In genomic region chr12:50530532-50530931, GRCh38 we compare ENCODE assay signal across 23 cellular contexts. TPM values are rescaled to one million over a fixed set of nuclear protein-coding genes. Genes with fewer than 3 reads are reported as not detected.
DNase-seq lines count a peak whose midpoint lies in the region; ATAC-seq, FAIRE-seq and TF ChIP-seq lines count a peak whose summit lies in the region.
"Had no signal": no experiment of that assay in that cellular context is flagged by ENCODE, and none has a peak within 500 bp of the region (broad histone marks: within the 10 kb centered on the region; RNA-seq: fewer than 3 reads in every experiment).

No MANE protein-coding gene starts in this region.

- TF ChIP-seq CTCF in HepG2 (CRISPR knock-in tag; IDR thresholded peaks at IDR 0.05), result no peak
- no peak for TF ChIP-seq CTCF in right lobe of liver (IDR thresholded peaks at IDR 0.05)
- no peak for TF ChIP-seq CTCF in RWPE2 (IDR thresholded peaks at IDR 0.05; ENCODE audit: poor library complexity, severe bottlenecking)
- no peak for TF ChIP-seq CTCF in liver (IDR thresholded peaks at IDR 0.05; ENCODE audit: low read depth, low read length, missing input control)
- no peak for TF ChIP-seq CTCF in neural progenitor cell (IDR thresholded peaks at IDR 0.05)
- no peak for TF ChIP-seq CTCF in Peyer's patch (IDR thresholded peaks at IDR 0.05)

- H3K27ac ChIP-seq in HepG2 (ENCODE audit: extremely low read length, insufficient read depth, low read length), result peak overlapping the region; percentile 25
- H3K27ac ChIP-seq in right lobe of liver, result no peak overlapping the region
- H3K27ac ChIP-seq in RWPE2 (ENCODE audit: poor library complexity, severe bottlenecking), result peak overlapping the region; percentile 99
- H3K27ac ChIP-seq in liver (ENCODE audit: low read depth in 1 of 2, low read length in 2 of 2), result peak overlapping the region; percentile 19 to 85
- H3K27ac ChIP-seq in neural progenitor cell, result no peak overlapping the region
- no peak overlapping the region for H3K27ac ChIP-seq in Peyer's patch
- H3K27ac ChIP-seq: SJCRH30 had no signal

- H3K36me3 ChIP-seq in HepG2 (replicated peaks in 1 of 2; ENCODE audit: control insufficient read depth in 1 of 2, insufficient read depth in 2 of 2, low read length in 2 of 2), result no peaks in the 10 kb centered on the region
- no peaks in the 10 kb centered on the region for H3K36me3 ChIP-seq in right lobe of liver
- 0 out of 2 replicates have a peak, but pooled peaks cover 5% of the 10 kb centered on the region for H3K36me3 ChIP-seq in RWPE2 (ENCODE audit: low read depth)
- no peaks in the 10 kb centered on the region for H3K36me3 ChIP-seq in liver (ENCODE audit: control insufficient read depth in 4 of 4, insufficient read depth in 3 of 4, low read depth in 1 of 4, low read length in 3 of 4)
- H3K36me3 ChIP-seq in neural progenitor cell, result no peaks in the 10 kb centered on the region
- no peaks in the 10 kb centered on the region for H3K36me3 ChIP-seq in Peyer's patch
- H3K36me3 ChIP-seq: SJCRH30 had no signal

- ATAC-seq in HepG2 (no peak), right lobe of liver (no peak), RWPE2 (ENCODE audit: low read depth) (no peak), HG02973 (IDR thresholded peaks at IDR 0.05; ENCODE audit: unreplicated experiment) (no peak)
- ATAC-seq: SK-N-SH treated with all-trans-retinoic acid at 6 μM for 48 hours had no signal

- H3K4me3 Mint-ChIP-seq in neural progenitor cell, result no peak overlapping the region
- H3K4me3 Mint-ChIP-seq: CD4-positive, alpha-beta T cell; H9 had no signal

- H3K9ac ChIP-seq in HepG2 (ENCODE audit: insufficient read depth, low read depth, low read length) (no peak overlapping the region), liver (ENCODE audit: low read depth in 1 of 2, low read length in 2 of 2) (no peak overlapping the region), neural progenitor cell (no peak overlapping the region)

- POLR2A ChIA-PET in HepG2 (lab: Yijun Ruan, JAX), result interaction anchor here (1.1 kb wide), 1 partner anchor 18 kb away, joined by 3 read pairs; no protein-coding TSS in a partner anchor

- no peaks in the 10 kb centered on the region for H4K20me1 ChIP-seq in HepG2 (ENCODE audit: insufficient read depth, low read length)
- H4K20me1 ChIP-seq in neural progenitor cell (ENCODE audit: low read depth), result peaks cover 28% of the 10 kb centered on the region

- H3K27me3 Mint-ChIP-seq in neural progenitor cell (ENCODE audit: insufficient read depth, low read depth), result no peaks in the 10 kb centered on the region
- H3K27me3 Mint-ChIP-seq: CD4-positive, alpha-beta T cell had no signal

- 100% methylated on average over 2 of the region's 2 CpGs for WGBS in HepG2 (ENCODE audit: low lambda C conversion rate)
- 92% methylated on average over 2 of the region's 2 CpGs for WGBS in right lobe of liver (ENCODE audit: insufficient coverage, low coverage, low lambda C conversion rate, missing lambda C conversion rate)
- 97% methylated on average over 2 of the region's 2 CpGs for WGBS in liver

- TF ChIP-seq RAD21 in HepG2 (CRISPR knock-in tag; IDR thresholded peaks at IDR 0.05) (no peak), liver (IDR thresholded peaks at IDR 0.05) (no peak)

- no peak for TF ChIP-seq EP300 in HepG2 (IDR thresholded peaks at IDR 0.05; ENCODE audit: low read depth in 2 of 2, low read length in 2 of 2)
- TF ChIP-seq EP300 in HepG2 (CRISPR knock-in tag; IDR thresholded peaks at IDR 0.05; ENCODE audit: borderline replicate concordance), result no peak

- peaks cover 7% of the 10 kb centered on the region for H3F3A ChIP-seq in neural progenitor cell (ENCODE audit: low read depth)

- peaks cover 8% of the 10 kb centered on the region for H3K36me3 Mint-ChIP-seq in neural progenitor cell

- CTCF ChIA-PET in HepG2 (lab: Yijun Ruan, JAX; ENCODE audit: low intra/inter-chr PET ratio, low total read pairs), result no interaction called here

- no TSS peak for BruUV-seq in HepG2 (replicated peaks; lab: Mats Ljungman, UMichigan)

- H3K27me3 ChIP-seq in HepG2 (ENCODE audit: control insufficient read depth in 1 of 2, insufficient read depth in 2 of 2, low read length in 2 of 2) (no peaks in the 10 kb centered on the region), right lobe of liver (no peaks in the 10 kb centered on the region), RWPE2 (ENCODE audit: insufficient read depth, poor library complexity, severe bottlenecking) (no peaks in the 10 kb centered on the region), liver (ENCODE audit: control insufficient read depth in 4 of 4, insufficient read depth in 4 of 4, low read length in 3 of 4) (no peaks in the 10 kb centered on the region), neural progenitor cell (no peaks in the 10 kb centered on the region), Peyer's patch (no peaks in the 10 kb centered on the region)
- H3K27me3 ChIP-seq: SJCRH30 had no signal

- intact Hi-C loops in HepG2 (cut with micrococcal nuclease; ENCODE audit: unreplicated experiment), result no loop called here
- intact Hi-C loops in right lobe of liver (cut with DNase I), result no loop called here

- TF ChIP-seq POLR2A in HepG2 (IDR thresholded peaks at IDR 0.05; ENCODE audit: insufficient read depth in 1 of 2, low read depth in 2 of 2, low read length in 2 of 2), result no peak
- no peak for TF ChIP-seq POLR2A in right lobe of liver (IDR thresholded peaks at IDR 0.05)
- no peak for TF ChIP-seq POLR2A in Peyer's patch (IDR thresholded peaks at IDR 0.05)

- H3K9me3 ChIP-seq in HepG2 (ENCODE audit: low read length), result no peaks in the 10 kb centered on the region
- no peaks in the 10 kb centered on the region for H3K9me3 ChIP-seq in right lobe of liver
- no peaks in the 10 kb centered on the region for H3K9me3 ChIP-seq in RWPE2 (ENCODE audit: severe bottlenecking)
- H3K9me3 ChIP-seq in liver (ENCODE audit: control insufficient read depth in 4 of 4, low read length in 3 of 4), result no peaks in the 10 kb centered on the region
- no peaks in the 10 kb centered on the region for H3K9me3 ChIP-seq in neural progenitor cell (ENCODE audit: low read depth)
- no peaks in the 10 kb centered on the region for H3K9me3 ChIP-seq in Peyer's patch
- H3K9me3 ChIP-seq: SJCRH30 had no signal

- no peaks in the 10 kb centered on the region for H3K9me3 Mint-ChIP-seq in neural progenitor cell
- H3K9me3 Mint-ChIP-seq: CD4-positive, alpha-beta T cell; H9 had no signal

- no peak overlapping the region for H2AFZ ChIP-seq in HepG2 (ENCODE audit: low read length)
- H2AFZ ChIP-seq in neural progenitor cell (replicated peaks), result no peak overlapping the region

- no peak overlapping the region for H3K27ac Mint-ChIP-seq in neural progenitor cell
- H3K27ac Mint-ChIP-seq: CD4-positive, alpha-beta T cell; H9 had no signal

- no peak for FAIRE-seq in HepG2 (lab: Jason Lieb, UNC)
- FAIRE-seq: G401.6 had no signal

- H3K4me1 ChIP-seq in HepG2 (ENCODE audit: insufficient read depth, low read length), result peaks cover 96% of the 10 kb centered on the region
- peaks cover 0 to 70% (median 24%) of the 10 kb centered on the region in 4 donors for H3K4me1 ChIP-seq in right lobe of liver
- H3K4me1 ChIP-seq in RWPE2 (ENCODE audit: insufficient read depth, poor library complexity, severe bottlenecking), result peaks cover 40% of the 10 kb centered on the region
- H3K4me1 ChIP-seq in liver (ENCODE audit: control insufficient read depth in 4 of 4, insufficient read depth in 4 of 4, low read length in 3 of 4), result peaks cover 6 to 75% (median 36%) of the 10 kb centered on the region in 4 donors
- H3K4me1 ChIP-seq in neural progenitor cell, result peaks cover 17% of the 10 kb centered on the region
- peaks cover 0 to 24% (median 6%) of the 10 kb centered on the region in 4 donors for H3K4me1 ChIP-seq in Peyer's patch
- H3K4me1 ChIP-seq: SJCRH30 had no signal

- in situ Hi-C loops in HepG2 (cut with HindIII; ENCODE audit: extremely low pct_ligation_motif_present, low pct_unique_long_range_greater_than_20kb), result no loop called here

- H3K4me2 ChIP-seq in HepG2 (ENCODE audit: low read depth, low read length) (no peak overlapping the region), neural progenitor cell (no peak overlapping the region)

- DNase-seq in HepG2 (ENCODE audit: low spot score) (no peak), right lobe of liver (no peak), RWPE2 (ENCODE audit: low spot score) (no peak), neural progenitor cell (ENCODE audit: low spot score) (no peak), Peyer's patch (no peak), kidney tubule cell (ENCODE audit: low spot score) (no peak)
- DNase-seq: 8988T; ACHN; CD4-positive, alpha-beta T cell; H9; IMR-90; KG1; MM.1S; NCI-H2029; NCI-H446 treated with DMSO at 0.1 percent for 48 hours; NCI-H526; NCI-H82; NK-92 treated with Interleukin-12 subunit alpha and Interleukin-12 subunit beta, amount 100 ng/mL, for 24 hours; SJCRH30 had no signal

- peaks cover 16% of the 10 kb centered on the region for H3K4me1 Mint-ChIP-seq in neural progenitor cell

- H3K79me2 ChIP-seq in HepG2 (ENCODE audit: insufficient read depth, low read length), result peaks cover 86% of the 10 kb centered on the region
- H3K79me2 ChIP-seq in neural progenitor cell (ENCODE audit: low read depth), result peaks cover 70% of the 10 kb centered on the region

- H3K4me3 ChIP-seq in HepG2 (replicated peaks in 1 of 3; ENCODE audit: insufficient read depth in 1 of 3, low read depth in 2 of 3, low read length in 3 of 3) (no peak overlapping the region), right lobe of liver (no peak overlapping the region), RWPE2 (ENCODE audit: severe bottlenecking) (no peak overlapping the region), liver (ENCODE audit: low read depth in 1 of 3, low read length in 3 of 3) (no peak overlapping the region), neural progenitor cell (no peak overlapping the region), Peyer's patch (no peak overlapping the region)
- H3K4me3 ChIP-seq: SJCRH30 had no signal

RNA-seq across cellular contexts. Expression of gene DIP2B, which starts 25.7 kb away (rescaled TPM):
- 35.8 and 52.4 TPM in 2 replicates for total RNA-seq in HepG2 (2016; rRNA removed; fragmentation: Illumina TruSeq; extraction: Trizol)
- 7.9 and 8.0 TPM in 2 replicates for total RNA-seq in HepG2 (2016; cell fraction: cytosol; rRNA removed; fragmentation: Illumina TruSeq; extraction: Trizol; ENCODE audit: low read depth)
- total RNA-seq in HepG2 (2016; cell fraction: insoluble cytoplasmic fraction; rRNA removed; fragmentation: Illumina TruSeq; extraction: Trizol), result 36.4 and 48.2 TPM in 2 replicates
- 13.9 and 15.2 TPM in 2 replicates for total RNA-seq in HepG2 (2016; cell fraction: membrane; rRNA removed; fragmentation: Illumina TruSeq; extraction: Trizol)
- 36.6 and 40.2 TPM in 2 replicates for total RNA-seq in HepG2 (2016; cell fraction: nucleus; rRNA removed; fragmentation: Illumina TruSeq; extraction: Trizol)
- polyA plus RNA-seq in HepG2 (2011; rRNA removed), result 28.6 and 32.1 TPM in 2 replicates
- 23.1 and 27.1 TPM in 2 replicates for polyA plus RNA-seq in HepG2 (2011; cell fraction: cytosol; rRNA removed)
- 29.8 and 33.8 TPM in 2 replicates for polyA plus RNA-seq in HepG2 (2011; cell fraction: nucleus; rRNA removed)
- polyA plus RNA-seq in HepG2 (2012), result 19.5 and 22.8 TPM in 2 replicates
- 0.80 and 0.85 TPM in 2 replicates for polyA plus RNA-seq in HepG2 (2016; cell fraction: cytosol; fragmentation: Illumina TruSeq; extraction: Trizol; ENCODE audit: low read depth)
- polyA plus RNA-seq in HepG2 (2016; cell fraction: insoluble cytoplasmic fraction; fragmentation: Illumina TruSeq; extraction: Trizol; ENCODE audit: low read depth), result 29.6 and 31.2 TPM in 2 replicates
- polyA plus RNA-seq in HepG2 (2016; cell fraction: membrane; fragmentation: Illumina TruSeq; extraction: Trizol; ENCODE audit: low read depth), result 2.8 and 3.7 TPM in 2 replicates
- 29.3 and 32.4 TPM in 2 replicates for polyA plus RNA-seq in HepG2 (2016; cell fraction: nucleus; fragmentation: Illumina TruSeq; extraction: Trizol; ENCODE audit: insufficient read depth, low read depth)
- 63.8 and 156 TPM in 2 replicates for polyA minus RNA-seq in HepG2 (2011; rRNA and poly(A)+ RNA removed; ENCODE audit: low replicate concordance)
- polyA minus RNA-seq in HepG2 (2011; cell fraction: cytosol; rRNA and poly(A)+ RNA removed), result 51.0 and 54.1 TPM in 2 replicates
- 58.8 and 79.2 TPM in 2 replicates for polyA minus RNA-seq in HepG2 (2011; cell fraction: nucleus; rRNA and poly(A)+ RNA removed)
- total RNA-seq in right lobe of liver, result 10 to 100 TPM; 11.1 to 24.0 (median 14.8) TPM
- 10 to 100 TPM; 19.0 to 30.7 TPM for total RNA-seq in liver
- polyA plus RNA-seq in liver, result 1 to 10 TPM; 4.8 to 8.5 TPM
- 37.1 and 37.4 TPM in 2 replicates for total RNA-seq in neural progenitor cell (ENCODE audit: low replicate concordance)
- total RNA-seq in Peyer's patch, result 10 to 100 TPM; 28.0 to 73.4 (median 42.5) TPM

Comparison
In these comparisons a context has a peak if more than half of its experiments do, and no peak if none do; other contexts are left out.
1. H3K27ac ChIP-seq: peak in HepG2 (single experiment), RWPE2 (single experiment) and liver (2 of 2); none in right lobe of liver (0 of 3), neural progenitor cell (single experiment) and Peyer's patch (0 of 4).